1 cellular context compared by ENCODE assay signal in genomic region chr11:64888761-64889511, GRCh38.
A peak's percentile ranks its signal among the peaks of the same experiment; 100 is the strongest.
TF ChIP-seq lines count a peak whose summit lies in the region.

No MANE protein-coding gene starts in this region.

TF ChIP-seq in K562, 482 proteins besides CTCF, POLR2A, EP300 and RAD21 (continued from another document and continues in another):
- TF ChIP-seq RREB1 (CRISPR knock-in tag; IDR thresholded peaks at IDR 0.05) = no peak
- TF ChIP-seq MLX (CRISPR knock-in tag; conservative IDR thresholded peaks at IDR 0.05) = no peak
- no peak for TF ChIP-seq DIDO1 (tag; IDR thresholded peaks at IDR 0.05; ENCODE audit: low read depth)
- no peak for TF ChIP-seq MCM7 (IDR thresholded peaks at IDR 0.05)
- TF ChIP-seq GABPB2 (CRISPR knock-in tag; conservative IDR thresholded peaks at IDR 0.05) = no peak
- no peak for TF ChIP-seq RNF219 (CRISPR knock-in tag; IDR thresholded peaks at IDR 0.05)
- TF ChIP-seq TOE1 (IDR thresholded peaks at IDR 0.05; ENCODE audit: borderline replicate concordance) = peak; percentile 89
- no peak for TF ChIP-seq TOE1 (CRISPR knock-in tag; IDR thresholded peaks at IDR 0.05; ENCODE audit: borderline replicate concordance, low read depth)
- no peak for TF ChIP-seq STAG1 (CRISPR knock-in tag; IDR thresholded peaks at IDR 0.05; ENCODE audit: borderline replicate concordance)
- TF ChIP-seq ZNF655 (CRISPR knock-in tag; IDR thresholded peaks at IDR 0.05) = no peak
- 0 out of 2 replicates have a peak, but pooled peaks have one; percentile 4 for TF ChIP-seq SPI1 (IDR thresholded peaks at IDR 0.05; ENCODE audit: borderline replicate concordance, low read depth, low read length)
- no peak for TF ChIP-seq ARID3A (IDR thresholded peaks at IDR 0.05; ENCODE audit: borderline replicate concordance, low read depth, low read length)
- TF ChIP-seq AFF4 (CRISPR knock-in tag; IDR thresholded peaks at IDR 0.05) = no peak; the same call in 1 of the 2 replicates
- TF ChIP-seq THRAP3 (IDR thresholded peaks at IDR 0.05; ENCODE audit: borderline replicate concordance) = no peak
- TF ChIP-seq ZNF263 (CRISPR knock-in tag; IDR thresholded peaks at IDR 0.05; ENCODE audit: borderline replicate concordance) = peak; percentile 72; the same call in 1 of the 2 replicates
- no peak for TF ChIP-seq DNMT1 (IDR thresholded peaks at IDR 0.05)
- peak; percentile 58; the same call in 1 of the 2 replicates for TF ChIP-seq MECOM (CRISPR knock-in tag; IDR thresholded peaks at IDR 0.05)
- peak; percentile 81 for TF ChIP-seq CREM (IDR thresholded peaks at IDR 0.05; ENCODE audit: low read depth)
- no peak for TF ChIP-seq HMG20A (CRISPR knock-in tag; conservative IDR thresholded peaks at IDR 0.05)
- TF ChIP-seq ZNF79 (CRISPR knock-in tag; IDR thresholded peaks at IDR 0.05; ENCODE audit: low read depth) = no peak
- TF ChIP-seq CTBP1 (IDR thresholded peaks at IDR 0.05; ENCODE audit: borderline replicate concordance) = peak; percentile 98
- TF ChIP-seq NR3C1 (CRISPR knock-in tag; IDR thresholded peaks at IDR 0.05) = no peak
- no peak for TF ChIP-seq CHD4 (IDR thresholded peaks at IDR 0.05; ENCODE audit: insufficient read depth, insufficient replicate concordance, low read depth, low read length, poor library complexity, severe bottlenecking)
- no peak for TF ChIP-seq PKNOX1 (IDR thresholded peaks at IDR 0.05)
- TF ChIP-seq E2F5 (CRISPR knock-in tag; IDR thresholded peaks at IDR 0.05) = peak; percentile 70; the same call in 1 of the 2 replicates
- no peak for TF ChIP-seq HCFC1 (IDR thresholded peaks at IDR 0.05; ENCODE audit: low read depth, low read length)
- peak; percentile 66 to 86 for TF ChIP-seq MNT (conservative IDR thresholded peaks at IDR 0.05)
- no peak for TF ChIP-seq NR0B1 (IDR thresholded peaks at IDR 0.05; ENCODE audit: partially characterized antibody)
- peak; percentile 93 for TF ChIP-seq FOXM1 (IDR thresholded peaks at IDR 0.05; ENCODE audit: low read depth)
- TF ChIP-seq FOXM1 (CRISPR knock-in tag; IDR thresholded peaks at IDR 0.05; ENCODE audit: low read depth) = no peak
- no peak for TF ChIP-seq CREB5 (CRISPR knock-in tag; IDR thresholded peaks at IDR 0.05)
